29 cellular contexts compared by ENCODE assay signal in genomic region chr11:70139785-70140410, GRCh38.
DNase-seq lines count a peak whose midpoint lies in the region; ATAC-seq, FAIRE-seq and TF ChIP-seq lines count a peak whose summit lies in the region.
"Had no signal": no experiment of that assay in that cellular context is flagged by ENCODE, and none has a peak within 500 bp of the region (broad histone marks: within the 10 kb centered on the region; RNA-seq: fewer than 3 reads in every experiment).

No MANE protein-coding gene starts in this region.

- no peak overlapping the region for H3K18ac ChIP-seq in H9 (ENCODE audit: insufficient read length, low read depth, low read length)

- no peak for TF ChIP-seq POLR2A in GM18505 (IDR thresholded peaks at IDR 0.05; ENCODE audit: borderline replicate concordance, extremely low read depth, insufficient read depth, insufficient read length)

- H2BK120ac ChIP-seq in H9 (ENCODE audit: low read depth, low read length, poor library complexity, severe bottlenecking): no peak overlapping the region

- no peak overlapping the region for H3K4ac ChIP-seq in H9 (ENCODE audit: low read depth, low read length)

- ATAC-seq in left lung: peak; percentile 70
- no peak for ATAC-seq in GM18505 (IDR thresholded peaks at IDR 0.05; ENCODE audit: unreplicated experiment)
- ATAC-seq: activated naive CD8-positive, alpha-beta T cell treated with anti-CD3 and anti-CD28 coated beads, Interleukin-2, amount 50 U/mL, for 24 hours; activated T-cell treated with anti-CD3 and anti-CD28 coated beads, Interleukin-2, amount 50 U/mL, for 72 hours; gastroesophageal sphincter; HepG2; left cardiac atrium; sciatic nerve; stimulated activated naive B cell treated with anti-CD40 and anti-IgM and Interleukin-4, amounts not matched to agents 10 μg/mL and 1 μg/mL and 100 μg/mL, for 72 hours had no signal

- TF ChIP-seq CTCF in H9 (conservative IDR thresholded peaks at IDR 0.05): no peak
- no peak for TF ChIP-seq CTCF in mammary epithelial cell (conservative IDR thresholded peaks at IDR 0.05 in 1 of 2, IDR thresholded peaks at IDR 0.05 in 1 of 2; ENCODE audit: extremely low read depth in 1 of 2, insufficient read depth in 1 of 2, low read depth in 1 of 2, low read length in 2 of 2)
- no peak for TF ChIP-seq CTCF in left lung (IDR thresholded peaks at IDR 0.05)
- no peak for TF ChIP-seq CTCF in progenitor cell of endocrine pancreas (IDR thresholded peaks at IDR 0.05; ENCODE audit: unreplicated experiment)
- no peak for TF ChIP-seq CTCF in smooth muscle cell (IDR thresholded peaks at IDR 0.05; ENCODE audit: borderline replicate concordance, insufficient read depth, poor library complexity, severe bottlenecking)

- H3K36me3 ChIP-seq in mammary epithelial cell (ENCODE audit: insufficient read depth, low read length) (peaks cover 15% of the 10 kb centered on the region), left lung (no peaks in the 10 kb centered on the region), smooth muscle cell (ENCODE audit: low read depth) (no peaks in the 10 kb centered on the region)
- H3K36me3 ChIP-seq: gastroesophageal sphincter, prostate gland, uterus had no signal

- H3K9ac ChIP-seq in H9 (ENCODE audit: extremely low read depth, insufficient read length, low read length): no peak overlapping the region
- H3K9ac ChIP-seq in mammary epithelial cell (ENCODE audit: insufficient read depth, low read length): peak overlapping the region; percentile 55
- H3K9ac ChIP-seq in smooth muscle cell (ENCODE audit: low read depth): no peak overlapping the region

- dilution Hi-C loops in mammary epithelial cell (cut with HindIII; ENCODE audit: low sequenced_read_pairs): no loop called here

- no peak overlapping the region for H3K56ac ChIP-seq in H9 (ENCODE audit: insufficient read length, low read depth, low read length)

- no peak overlapping the region for H2AK5ac ChIP-seq in H9 (ENCODE audit: insufficient read length, low read length)

- H3K14ac ChIP-seq in H9 (ENCODE audit: insufficient read depth, low read length): no peak overlapping the region

- no peak overlapping the region for H2BK15ac ChIP-seq in H9 (ENCODE audit: low read depth, low read length)

- H4K91ac ChIP-seq in H9 (ENCODE audit: insufficient read length, low read depth, low read length): no peak overlapping the region

- intact Hi-C loops in mammary epithelial cell (cut with micrococcal nuclease) (loop anchor here (1.0 kb wide), 1 partner anchor 16 kb away; no protein-coding TSS in a partner anchor), left lung (cut with DNase I) (no loop called here)

- H3K27ac Mint-ChIP-seq in H9 (peak overlapping the region in 2 of 3 experiments; percentile 34 to 74; a peak in 1 of 7 replicates), progenitor cell of endocrine pancreas (peak overlapping the region; percentile 84)
- H3K27ac Mint-ChIP-seq: activated naive CD8-positive, alpha-beta T cell treated with anti-CD3 and anti-CD28 coated beads, Interleukin-2, amount 50 U/mL, for 24 hours; activated T-cell treated with anti-CD3 and anti-CD28 coated beads, Interleukin-2, amount 50 U/mL, for 72 hours; CD4-positive, alpha-beta T cell; naive B cell; stimulated activated naive B cell treated with anti-CD40 and anti-IgM and Interleukin-4, amounts not matched to agents 10 μg/mL and 1 μg/mL and 100 μg/mL, for 72 hours had no signal

- H3K79me2 ChIP-seq in H9 (ENCODE audit: insufficient read depth, low read length): no peaks in the 10 kb centered on the region
- no peaks in the 10 kb centered on the region for H3K79me2 ChIP-seq in mammary epithelial cell (ENCODE audit: insufficient read depth, low read length)
- H3K79me2 ChIP-seq in smooth muscle cell (ENCODE audit: low read depth): no peaks in the 10 kb centered on the region
- H3K79me2 ChIP-seq: hepatocyte had no signal

- H3T11ph ChIP-seq in H9 (ENCODE audit: low read length): no peak overlapping the region

- peaks cover 4% of the 10 kb centered on the region; the same call in 1 of the 2 replicates for H3K4me1 ChIP-seq in H9 (ENCODE audit: insufficient read depth, low read length)
- peaks cover 39% of the 10 kb centered on the region for H3K4me1 ChIP-seq in mammary epithelial cell (ENCODE audit: insufficient read depth, low read length)
- H3K4me1 ChIP-seq in left lung: peaks cover 0 to 5% of the 10 kb centered on the region in 2 donors
- H3K4me1 ChIP-seq in smooth muscle cell (ENCODE audit: low read depth): peaks cover 22% of the 10 kb centered on the region
- H3K4me1 ChIP-seq: prostate gland, uterus had no signal

- H3K27me3 Mint-ChIP-seq in H9 (ENCODE audit: low read depth): peaks cover 35% of the 10 kb centered on the region
- H3K27me3 Mint-ChIP-seq in progenitor cell of endocrine pancreas: peaks cover 20% of the 10 kb centered on the region

- WGBS in H9 (ENCODE audit: extremely low coverage, insufficient read length, low lambda C conversion rate): no CpG with 5 or more reads among the region's 15 CpGs
- WGBS in mammary epithelial cell (ENCODE audit: low coverage, missing lambda C conversion rate): 14% methylated on average over 15 of the region's 15 CpGs
- 93% methylated on average over 15 of the region's 15 CpGs for WGBS in smooth muscle cell (ENCODE audit: low lambda C conversion rate)

- in situ Hi-C loops in mammary epithelial cell (cut with MboI; ENCODE audit: low sequenced_read_pairs in 2 of 2): no loop called here

- no peak for FAIRE-seq in HTR-8/SVneo (lab: Jason Lieb, UNC)
- FAIRE-seq: HepG2 had no signal

- H3K23me2 ChIP-seq in H9 (ENCODE audit: insufficient read length, low read depth, low read length, poor library complexity, severe bottlenecking): no peaks in the 10 kb centered on the region

- H4K8ac ChIP-seq in H9 (replicated peaks; ENCODE audit: insufficient read length, low read depth, low read length): no peak overlapping the region

- no peaks in the 10 kb centered on the region for H4K20me1 ChIP-seq in H9 (ENCODE audit: control insufficient read depth, insufficient read depth, insufficient read length)
- no peaks in the 10 kb centered on the region for H4K20me1 ChIP-seq in mammary epithelial cell (ENCODE audit: insufficient read depth, low read length)
- H4K20me1 ChIP-seq in smooth muscle cell (ENCODE audit: low read depth): no peaks in the 10 kb centered on the region

- H3K23ac ChIP-seq in H9 (ENCODE audit: insufficient read length, low read depth, low read length): no peak overlapping the region

- no peaks in the 10 kb centered on the region for H3F3A ChIP-seq in smooth muscle cell (ENCODE audit: low read depth)

- H4K5ac ChIP-seq in H9 (ENCODE audit: insufficient read length, low read depth, low read length): no peak overlapping the region

- BruUV-seq in mammary epithelial cell (replicated peaks; lab: Mats Ljungman, UMichigan): TSS peak; percentile 22

- H3K36me3 Mint-ChIP-seq in H9 (ENCODE audit: insufficient read depth in 1 of 3, low read depth in 3 of 3): peaks cover 0 to 3% (median 0%) of the 10 kb centered on the region in 3 experiments; a peak in 2 of 7 replicates
- no peaks in the 10 kb centered on the region for H3K36me3 Mint-ChIP-seq in progenitor cell of endocrine pancreas (ENCODE audit: insufficient read depth)
- H3K36me3 Mint-ChIP-seq: naive B cell; stimulated activated naive B cell treated with anti-CD40 and anti-IgM and Interleukin-4, amounts not matched to agents 10 μg/mL and 1 μg/mL and 100 μg/mL, for 72 hours had no signal

- H3K4me3 ChIP-seq in mammary epithelial cell (replicated peaks in 1 of 3; ENCODE audit: insufficient read depth in 1 of 3, low read depth in 2 of 3, low read length in 3 of 3): no peak overlapping the region
- H3K4me3 ChIP-seq in left lung: no peak overlapping the region
- H3K4me3 ChIP-seq in smooth muscle cell: no peak overlapping the region
- H3K4me3 ChIP-seq: gastroesophageal sphincter, hepatocyte, prostate gland, uterus had no signal

- H2BK20ac ChIP-seq in H9 (ENCODE audit: low read depth, low read length, poor library complexity, severe bottlenecking): no peak overlapping the region

- no peak overlapping the region for H3K4me3 Mint-ChIP-seq in H9
- no peak overlapping the region for H3K4me3 Mint-ChIP-seq in progenitor cell of endocrine pancreas (ENCODE audit: low read depth)
- H3K4me3 Mint-ChIP-seq: activated naive CD8-positive, alpha-beta T cell treated with anti-CD3 and anti-CD28 coated beads, Interleukin-2, amount 50 U/mL, for 24 hours; activated T-cell treated with anti-CD3 and anti-CD28 coated beads, Interleukin-2, amount 50 U/mL, for 72 hours; CD4-positive, alpha-beta T cell; naive B cell; stimulated activated naive B cell treated with anti-CD40 and anti-IgM and Interleukin-4, amounts not matched to agents 10 μg/mL and 1 μg/mL and 100 μg/mL, for 72 hours had no signal

- DNase-seq in H9 (no peak), mammary epithelial cell (peak; percentile 69), left lung (peak in 1 of 2 donors; percentile 47), progenitor cell of endocrine pancreas (ENCODE audit: low spot score, unreplicated experiment) (no peak), HTR-8/SVneo (ENCODE audit: insufficient read length, low spot score) (no peak), NCI-H2029 (lab: John Stamatoyannopoulos, UW) (no peak), smooth muscle cell (lab: John Stamatoyannopoulos, UW; ENCODE audit: unreplicated experiment) (no peak)
- DNase-seq: activated CD4-positive, CD25-positive, alpha-beta regulatory T cell; activated naive CD4-positive, alpha-beta T cell; activated naive CD8-positive, alpha-beta T cell treated with anti-CD3 and anti-CD28 coated beads, Interleukin-2, amount 50 U/mL, for 24 hours; activated T-cell treated with anti-CD3 and anti-CD28 coated beads, Interleukin-2, amount 50 U/mL, for 72 hours; AML-193; CD4-positive, alpha-beta T cell; central memory CD4-positive, alpha-beta T cell; cortex of kidney; left cardiac atrium; naive B cell; NCI-H1436; NCI-H446; NCI-H748 treated with DMSO at 0.1 percent for 48 hours; RPMI8226; stimulated activated naive B cell treated with anti-CD40 and anti-IgM and Interleukin-4, amounts not matched to agents 10 μg/mL and 1 μg/mL and 100 μg/mL, for 72 hours; uterus had no signal

- CTCF ChIA-PET in mammary epithelial cell (lab: Charles Lee; ENCODE audit: low non-redundant PET): no interaction called here

- H3K79me1 ChIP-seq in H9 (ENCODE audit: insufficient read depth, low read depth, low read length, poor library complexity, severe bottlenecking): no peaks in the 10 kb centered on the region

- H3K27me3 ChIP-seq in H9 (ENCODE audit: insufficient read depth, low read length): no peaks in the 10 kb centered on the region; the same call in 1 of the 2 replicates
- H3K27me3 ChIP-seq in mammary epithelial cell (ENCODE audit: insufficient read depth, low read length): no peaks in the 10 kb centered on the region
- H3K27me3 ChIP-seq in left lung: peaks cover 0 to 46% of the 10 kb centered on the region in 2 donors
- no peaks in the 10 kb centered on the region for H3K27me3 ChIP-seq in smooth muscle cell (ENCODE audit: low read depth)
- H3K27me3 ChIP-seq: uterus had no signal

- H2AFZ ChIP-seq in H9 (ENCODE audit: low read length) (no peak overlapping the region), mammary epithelial cell (ENCODE audit: low read depth, low read length) (peak overlapping the region; percentile 58), smooth muscle cell (ENCODE audit: low read depth) (no peak overlapping the region)
- H2AFZ ChIP-seq: hepatocyte had no signal

- H3K27ac ChIP-seq in H9 (ENCODE audit: insufficient read length, low read depth, low read length) (no peak overlapping the region), mammary epithelial cell (ENCODE audit: insufficient read depth, low read depth, low read length) (peak overlapping the region; percentile 83), left lung (peak overlapping the region in 1 of 2 donors; percentile 55), smooth muscle cell (ENCODE audit: low read depth) (no peak overlapping the region)
- H3K27ac ChIP-seq: gastroesophageal sphincter, hepatocyte, prostate gland, uterus had no signal

- H3K4me1 Mint-ChIP-seq in H9 (peaks cover 49 to 53% of the 10 kb centered on the region in 2 experiments), progenitor cell of endocrine pancreas (ENCODE audit: low read depth) (peaks cover 30% of the 10 kb centered on the region)
- H3K4me1 Mint-ChIP-seq: naive B cell had no signal

- H2BK12ac ChIP-seq in H9 (ENCODE audit: insufficient read length, low read depth, low read length): no peak overlapping the region

- H2BK5ac ChIP-seq in H9 (ENCODE audit: insufficient read length, low read length): no peak overlapping the region

- H3K9me3 Mint-ChIP-seq in H9 (no peaks in the 10 kb centered on the region; a peak in 1 of 5 replicates), progenitor cell of endocrine pancreas (ENCODE audit: low read depth) (no peaks in the 10 kb centered on the region)
- H3K9me3 Mint-ChIP-seq: activated naive CD8-positive, alpha-beta T cell treated with anti-CD3 and anti-CD28 coated beads, Interleukin-2, amount 50 U/mL, for 24 hours; activated T-cell treated with anti-CD3 and anti-CD28 coated beads, Interleukin-2, amount 50 U/mL, for 72 hours; CD4-positive, alpha-beta T cell; naive B cell; stimulated activated naive B cell treated with anti-CD40 and anti-IgM and Interleukin-4, amounts not matched to agents 10 μg/mL and 1 μg/mL and 100 μg/mL, for 72 hours had no signal

- H3K9me3 ChIP-seq in H9 (ENCODE audit: control insufficient read depth, low read depth, low read length) (no peaks in the 10 kb centered on the region), mammary epithelial cell (replicated peaks; ENCODE audit: insufficient read depth, low read length) (no peaks in the 10 kb centered on the region), left lung (no peaks in the 10 kb centered on the region), smooth muscle cell (replicated peaks; ENCODE audit: low read depth) (no peaks in the 10 kb centered on the region)
- H3K9me3 ChIP-seq: gastroesophageal sphincter, prostate gland, uterus had no signal

- H3K4me2 ChIP-seq in H9 (ENCODE audit: insufficient read depth, insufficient read length, low read length) (no peak overlapping the region), mammary epithelial cell (ENCODE audit: insufficient read depth, low read depth, low read length) (peak overlapping the region; percentile 63), smooth muscle cell (no peak overlapping the region)
- H3K4me2 ChIP-seq: hepatocyte had no signal
